Comparison of ENCODE assay signal across 1 cellular context in the genomic region with DNA sequence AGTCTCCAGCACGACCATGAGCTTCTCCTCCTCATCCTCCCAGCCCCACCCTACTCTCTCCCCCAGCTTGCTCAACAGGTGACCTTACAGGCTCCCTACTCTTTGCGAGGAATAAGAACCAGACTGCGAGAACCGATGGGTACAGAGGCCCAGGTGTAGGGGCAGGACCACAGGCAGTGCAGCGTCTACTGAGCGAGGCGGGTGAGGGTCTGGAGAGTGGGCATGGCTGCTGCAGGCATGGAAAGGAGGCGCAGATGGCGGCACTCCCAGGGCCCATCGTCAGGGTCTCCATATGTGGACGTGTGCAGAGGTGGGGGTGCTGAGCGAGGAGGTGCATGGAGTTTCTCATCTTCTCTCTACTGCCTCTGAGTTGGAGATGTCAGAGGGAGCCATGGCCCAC. TPM values are rescaled to one million over a fixed set of nuclear protein-coding genes. Genes with fewer than 3 reads are reported as not detected.
"Had no signal": no experiment of that assay in that cellular context is flagged by ENCODE, and none has a peak within 500 bp of the region (broad histone marks: within the 10 kb centered on the region; RNA-seq: fewer than 3 reads in every experiment).

No MANE protein-coding gene starts in this region.

RNA-seq across cellular contexts. Expression of a gene that starts 31.0 kb away (rescaled TPM):
- total RNA-seq: NCI-H460 had no signal
